In the genomic region with DNA sequence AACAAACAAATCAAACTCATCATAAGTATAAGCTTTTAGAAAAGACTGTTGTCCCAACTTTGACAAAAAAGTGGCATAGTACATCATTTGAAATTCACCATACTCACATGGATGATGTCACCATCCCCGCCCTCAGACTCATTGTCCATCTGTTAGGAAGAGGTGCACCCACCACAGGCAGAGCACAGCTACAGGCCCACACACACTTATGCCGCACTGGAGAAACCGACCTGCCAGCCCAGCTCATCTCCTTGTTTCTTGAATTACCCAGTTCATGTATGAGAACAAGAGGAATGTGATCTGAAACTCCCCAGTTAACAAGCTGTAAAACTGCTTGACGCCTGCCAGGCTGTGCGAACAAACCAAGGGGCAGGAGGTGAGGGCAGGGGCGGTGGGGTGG, we compare ENCODE assay signal across 5 cellular contexts.
"Had no signal": no experiment of that assay in that cellular context is flagged by ENCODE, and none has a peak within 500 bp of the region (broad histone marks: within the 10 kb centered on the region; RNA-seq: fewer than 3 reads in every experiment).

No MANE protein-coding gene starts in this region.

- DNase-seq: H9, HCEC 1CT, IMR-90 had no signal

- ATAC-seq: GM23338, K562 had no signal

- H3K4me3 Mint-ChIP-seq: GM23338, H9 had no signal

- H3K4me3 ChIP-seq: GM23338, K562 had no signal

- H3K27ac Mint-ChIP-seq: GM23338, H9 had no signal

- H3K4me1 Mint-ChIP-seq: GM23338, H9 had no signal

- H3K9me3 Mint-ChIP-seq: GM23338, H9 had no signal
